Comparison of ENCODE assay signal across 8 cellular contexts in the genomic region with DNA sequence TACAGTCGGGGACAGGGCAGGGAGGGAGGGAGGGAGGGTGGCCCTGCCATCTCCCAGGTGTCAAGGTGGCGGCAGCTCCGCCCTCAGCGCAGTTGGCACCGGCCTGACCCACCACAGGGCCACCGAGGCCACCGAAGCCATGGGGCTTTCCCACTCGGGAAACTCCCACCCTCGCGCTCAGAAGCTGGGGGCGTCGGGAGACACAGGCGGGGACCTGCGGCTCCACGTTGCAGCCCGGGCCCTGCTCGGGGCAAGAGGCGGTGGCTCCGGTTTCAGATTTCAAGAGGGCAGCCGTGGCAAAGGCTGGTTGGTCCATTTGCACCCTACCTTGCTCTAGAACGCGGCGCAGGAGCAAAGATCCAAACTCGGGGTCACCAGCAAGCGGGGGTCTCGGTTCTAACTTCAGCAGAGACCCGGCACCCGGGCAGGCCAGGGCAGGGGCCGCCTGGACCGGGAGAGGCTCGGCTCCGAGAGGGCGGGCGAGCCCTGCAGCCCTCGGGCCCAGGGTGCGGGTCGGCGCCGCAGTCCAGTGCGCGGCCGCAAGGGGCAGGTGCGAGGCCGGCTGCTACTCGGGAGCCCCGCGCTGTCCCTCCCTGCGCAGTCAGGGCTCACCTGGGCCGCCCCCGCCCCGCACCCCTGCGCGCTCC. TPM values are rescaled to one million over a fixed set of nuclear protein-coding genes. Genes with fewer than 3 reads are reported as not detected.
DNase-seq lines count a peak whose midpoint lies in the region; ATAC-seq and TF ChIP-seq lines count a peak whose summit lies in the region.

No MANE protein-coding gene starts in this region.

- peak; percentile 52 for ATAC-seq in GM18907 (IDR thresholded peaks at IDR 0.05; ENCODE audit: unreplicated experiment)
- peak; percentile 56 for ATAC-seq in HG03066 (IDR thresholded peaks at IDR 0.05; ENCODE audit: low read depth, unreplicated experiment)

- no peaks in the 10 kb centered on the region for H3K9me3 Mint-ChIP-seq in progenitor cell of endocrine pancreas (ENCODE audit: low read depth)

- peak; percentile 69 for DNase-seq in AG08395 (ENCODE audit: low spot score)
- DNase-seq in NOMO-1 treated with dmso at 0.1 percent for 144 hours (lab: John Stamatoyannopoulos, UW; ENCODE audit: unreplicated experiment), result peak; percentile 28
- DNase-seq in activated T-helper 9 cell treated with anti-CD3 and anti-CD28 coated beads, Interleukin-2, amount 50 U/mL, for 16 hours (ENCODE audit: low read depth), result peak; percentile 72
- DNase-seq in germinal center (ENCODE audit: low spot score), result peak; percentile 36
- no peak for DNase-seq in progenitor cell of endocrine pancreas (ENCODE audit: low spot score, unreplicated experiment)
- DNase-seq in OCI-M2 (lab: John Stamatoyannopoulos, UW; ENCODE audit: unreplicated experiment), result no peak

- peak overlapping the region; percentile 76 for H3K4me3 Mint-ChIP-seq in progenitor cell of endocrine pancreas (ENCODE audit: low read depth)

- peak; percentile 76 for TF ChIP-seq CTCF in progenitor cell of endocrine pancreas (IDR thresholded peaks at IDR 0.05; ENCODE audit: unreplicated experiment)

- peak overlapping the region; percentile 83 for H3K27ac Mint-ChIP-seq in progenitor cell of endocrine pancreas

- H3K4me1 Mint-ChIP-seq in progenitor cell of endocrine pancreas (ENCODE audit: low read depth), result peaks cover 6% of the 10 kb centered on the region

- H3K27me3 Mint-ChIP-seq in progenitor cell of endocrine pancreas, result peaks cover 9% of the 10 kb centered on the region

- H3K36me3 Mint-ChIP-seq in progenitor cell of endocrine pancreas (ENCODE audit: insufficient read depth), result no peaks in the 10 kb centered on the region

RNA-seq across cellular contexts. Expression of gene CYB561, which starts 0.4 kb away (rescaled TPM):
- 34.5 and 37.3 TPM in 2 replicates for total RNA-seq in progenitor cell of endocrine pancreas

RNA-seq across cellular contexts. Expression of gene ACE, which starts 31.2 kb away (rescaled TPM):
- 6.4 and 6.8 TPM in 2 replicates for total RNA-seq in progenitor cell of endocrine pancreas

Comparison
In these comparisons a context has a peak if more than half of its experiments do, and no peak if none do; other contexts are left out.
1. DNase-seq: peak in AG08395 (single experiment), NOMO-1 treated with dmso at 0.1 percent for 144 hours (single experiment), activated T-helper 9 cell treated with anti-CD3 and anti-CD28 coated beads, Interleukin-2, amount 50 U/mL, for 16 hours (single experiment) and germinal center (single experiment); none in progenitor cell of endocrine pancreas (single experiment) and OCI-M2 (single experiment).